31 cellular contexts compared by ENCODE assay signal in genomic region chr5:3222924-3223323, GRCh38.
"Had no signal": no experiment of that assay in that cellular context is flagged by ENCODE, and none has a peak within 500 bp of the region (broad histone marks: within the 10 kb centered on the region; RNA-seq: fewer than 3 reads in every experiment).

No MANE protein-coding gene starts in this region.

- ATAC-seq: activated CD8-positive, alpha-beta T cell treated with anti-CD3 and anti-CD28 coated beads for 36 hours; activated T-cell treated with anti-CD3 and anti-CD28 coated beads, Interleukin-2, amount 50 U/mL, for 72 hours; activated T-helper 17 cell treated with anti-CD3 and anti-CD28 coated beads, Interleukin-2, amount 50 U/mL, for 72 hours had no signal

- H3K27me3 ChIP-seq: ascending aorta, breast epithelium had no signal

- DNase-seq: activated CD4-positive, alpha-beta T cell treated with anti-CD3 and anti-CD28 coated beads, Interleukin-2, amount 10 ng/mL, durations not matched to agents 24 days and 14 days; activated CD4-positive, alpha-beta T cell treated with anti-CD3 and anti-CD28 coated beads, Interleukin-2, amount 50 U/mL, for 4 hours; activated CD4-positive, CD25-positive, alpha-beta regulatory T cell; activated CD8-positive, alpha-beta T cell treated with anti-CD3 and anti-CD28 coated beads for 36 hours; activated effector memory CD4-positive, alpha-beta T cell treated with anti-CD3 and anti-CD28 coated beads, Interleukin-2, amount 50 U/mL, for 16 hours; activated naive CD4-positive, alpha-beta T cell; activated naive CD4-positive, alpha-beta T cell treated with anti-CD3 and anti-CD28 coated beads, Interleukin-2, amount 50 U/mL, for 16 hours; activated naive CD8-positive, alpha-beta T cell treated with anti-CD3 and anti-CD28 coated beads for 36 hours; activated T-cell treated with anti-CD3 and anti-CD28 coated beads, Interleukin-2, amount 50 U/mL, for 1 hour; activated T-cell treated with anti-CD3 and anti-CD28 coated beads, Interleukin-2, amount 50 U/mL, for 72 hours; amniotic stem cell; NCI-H1092 treated with DMSO at 0.1 percent for 48 hours; NCI-H1417; NCI-H146; NCI-H187; NCI-H2029 treated with DMSO at 0.1 percent for 48 hours; NCI-H2107; NCI-H2171; NCI-H510A; NCI-H748 treated with DMSO at 0.1 percent for 48 hours; NK-92 treated with Interleukin-12 subunit alpha and Interleukin-12 subunit beta, amount 100 ng/mL, for 24 hours; Right ventricle myocardium superior; SW 1271; T-helper 1 cell; T-helper 2 cell; T-helper 9 cell; WERI-Rb-1 had no signal

- H3K4me1 ChIP-seq: ascending aorta, breast epithelium had no signal

- H3K27ac ChIP-seq: ascending aorta, breast epithelium, KMS-11, WERI-Rb-1 had no signal

- H3K9me3 ChIP-seq: ascending aorta, breast epithelium had no signal

- H3K4me2 ChIP-seq: KMS-11 had no signal

- H3K36me3 ChIP-seq: ascending aorta, breast epithelium, WERI-Rb-1 had no signal

- H3K4me3 ChIP-seq: ascending aorta, breast epithelium had no signal
